In genomic region chr9:130660326-130660682, GRCh38 we compare ENCODE assay signal across 15 cellular contexts. TPM values are rescaled to one million over a fixed set of nuclear protein-coding genes. Genes with fewer than 3 reads are reported as not detected.
DNase-seq lines count a peak whose midpoint lies in the region; ATAC-seq, FAIRE-seq and TF ChIP-seq lines count a peak whose summit lies in the region.
"Had no signal": no experiment of that assay in that cellular context is flagged by ENCODE, and none has a peak within 500 bp of the region (broad histone marks: within the 10 kb centered on the region; RNA-seq: fewer than 3 reads in every experiment).

No MANE protein-coding gene starts in this region.

- no peak for TF ChIP-seq CTCF in astrocyte (IDR thresholded peaks at IDR 0.05; ENCODE audit: insufficient read depth, low read depth, low read length)
- no peak for TF ChIP-seq CTCF in mesothelial cell of epicardium (IDR thresholded peaks at IDR 0.05; ENCODE audit: unreplicated experiment)
- TF ChIP-seq CTCF in suprapubic skin (IDR thresholded peaks at IDR 0.05): no peak
- TF ChIP-seq CTCF in kidney (IDR thresholded peaks at IDR 0.05; ENCODE audit: borderline replicate concordance, extremely low read depth, insufficient read depth): no peak

- TF ChIP-seq EP300 in suprapubic skin (IDR thresholded peaks at IDR 0.05): no peak

- peak overlapping the region; percentile 36 for H3K27ac Mint-ChIP-seq in activated CD8-positive, alpha-beta memory T cell treated with anti-CD3 and anti-CD28 coated beads, Interleukin-2, amount 10 ng/mL, durations not matched to agents 7 days and 5 days
- H3K27ac Mint-ChIP-seq in astrocyte (ENCODE audit: unreplicated experiment) (no peak overlapping the region), mesothelial cell of epicardium (no peak overlapping the region)
- H3K27ac Mint-ChIP-seq: activated B cell treated with CpG ODN at 0.5 μM for 24 hours; activated T-helper 2 cell treated with anti-CD3 and anti-CD28 coated beads, Interferon-gamma antibody, Interleukin-2, Interleukin-4, amounts not matched to agents 10 μg/mL and 5 μg/mL and 100 μg/mL, durations not matched to agents 14 hours and 24 hours and 36 hours had no signal

- H4K20me1 ChIP-seq in astrocyte (ENCODE audit: insufficient read depth, low read length): peaks cover 13% of the 10 kb centered on the region

- no peaks in the 10 kb centered on the region for H3K4me1 ChIP-seq in astrocyte (ENCODE audit: insufficient read depth, low read length)
- H3K4me1 ChIP-seq in suprapubic skin: peaks cover 59% of the 10 kb centered on the region
- peaks cover 0 to 3% of the 10 kb centered on the region in 2 donors for H3K4me1 ChIP-seq in kidney (ENCODE audit: control insufficient read depth in 1 of 2, insufficient read depth in 1 of 2, low read depth in 1 of 2, low read length in 2 of 2)

- no peak for DNase-seq in activated CD8-positive, alpha-beta memory T cell treated with anti-CD3 and anti-CD28 coated beads, Interleukin-2, amount 10 ng/mL, durations not matched to agents 7 days and 5 days
- DNase-seq in activated CD8-positive, alpha-beta memory T cell treated with anti-CD3 and anti-CD28 coated beads, Interleukin-2, amount 50 U/mL, for 4 hours: no peak
- DNase-seq in astrocyte (ENCODE audit: low read depth) (no peak), mesothelial cell of epicardium (ENCODE audit: low spot score in 2 of 2, unreplicated experiment in 2 of 2) (no peak), suprapubic skin (ENCODE audit: low spot score in 2 of 2) (no peak), kidney (no peak), foreskin melanocyte (no peak)
- DNase-seq: activated B cell treated with CpG ODN at 0.5 μM for 24 hours, cortex of kidney, EL, IMR-90, NCI-H2081 had no signal

- no peak overlapping the region for H3K4me3 ChIP-seq in astrocyte (ENCODE audit: insufficient read depth, low read depth, low read length)
- H3K4me3 ChIP-seq in suprapubic skin: peak overlapping the region; percentile 48
- H3K4me3 ChIP-seq in kidney (ENCODE audit: low read length in 2 of 2): no peak overlapping the region

- intact Hi-C loops in kidney (cut with DNase I): no loop called here

- no peak for TF ChIP-seq POLR2A in suprapubic skin (IDR thresholded peaks at IDR 0.05)

- CTCF ChIA-PET in activated CD8-positive, alpha-beta memory T cell treated with anti-CD3 and anti-CD28 coated beads, Interleukin-2, amount 10 ng/mL, durations not matched to agents 7 days and 5 days (lab: Charles Lee): no interaction called here

- no peak overlapping the region for H2AFZ ChIP-seq in astrocyte (ENCODE audit: low read depth, low read length)

- no peak for ATAC-seq in activated CD8-positive, alpha-beta memory T cell treated with anti-CD3 and anti-CD28 coated beads, Interleukin-2, amount 10 ng/mL, durations not matched to agents 7 days and 5 days
- ATAC-seq in HG02852 (IDR thresholded peaks at IDR 0.05; ENCODE audit: unreplicated experiment): no peak
- ATAC-seq: gastroesophageal sphincter had no signal

- 1% methylated on average over 23 of the region's 33 CpGs for WGBS in suprapubic skin

- H3K36me3 Mint-ChIP-seq in activated CD8-positive, alpha-beta memory T cell treated with anti-CD3 and anti-CD28 coated beads, Interleukin-2, amount 10 ng/mL, durations not matched to agents 7 days and 5 days: peaks cover under 1% of the 10 kb centered on the region
- H3K36me3 Mint-ChIP-seq in astrocyte (ENCODE audit: low read depth, unreplicated experiment) (no peaks in the 10 kb centered on the region), mesothelial cell of epicardium (peaks cover 3% of the 10 kb centered on the region)

- H3K9ac ChIP-seq in astrocyte (ENCODE audit: low read length) (no peak overlapping the region), kidney (ENCODE audit: low read length in 2 of 2) (no peak overlapping the region)

- H3K4me3 Mint-ChIP-seq in activated CD8-positive, alpha-beta memory T cell treated with anti-CD3 and anti-CD28 coated beads, Interleukin-2, amount 10 ng/mL, durations not matched to agents 7 days and 5 days: no peak overlapping the region
- H3K4me3 Mint-ChIP-seq in astrocyte (ENCODE audit: unreplicated experiment) (no peak overlapping the region), mesothelial cell of epicardium (peak overlapping the region; percentile 47)

- H3K27me3 Mint-ChIP-seq in activated CD8-positive, alpha-beta memory T cell treated with anti-CD3 and anti-CD28 coated beads, Interleukin-2, amount 10 ng/mL, durations not matched to agents 7 days and 5 days: peaks cover 80% of the 10 kb centered on the region
- H3K27me3 Mint-ChIP-seq in astrocyte (ENCODE audit: low read depth, unreplicated experiment) (peaks cover 61% of the 10 kb centered on the region), mesothelial cell of epicardium (ENCODE audit: low read depth) (peaks cover 97% of the 10 kb centered on the region)

- H3K9me3 ChIP-seq in astrocyte (ENCODE audit: insufficient read depth, low read depth, low read length): peaks cover 5% of the 10 kb centered on the region
- H3K9me3 ChIP-seq in suprapubic skin: no peaks in the 10 kb centered on the region
- H3K9me3 ChIP-seq in kidney (ENCODE audit: control insufficient read depth in 1 of 2, low read length in 2 of 2): no peaks in the 10 kb centered on the region
- H3K9me3 ChIP-seq: gastroesophageal sphincter had no signal

- H3K27ac ChIP-seq in astrocyte (ENCODE audit: low read depth, low read length): no peak overlapping the region
- no peak overlapping the region for H3K27ac ChIP-seq in suprapubic skin
- no peak overlapping the region for H3K27ac ChIP-seq in kidney (ENCODE audit: low read depth in 2 of 2, low read length in 2 of 2)
- H3K27ac ChIP-seq: gastroesophageal sphincter had no signal

- H3K36me3 ChIP-seq in astrocyte (ENCODE audit: insufficient read depth, low read length) (no peaks in the 10 kb centered on the region), suprapubic skin (no peaks in the 10 kb centered on the region), kidney (ENCODE audit: control insufficient read depth in 1 of 2, insufficient read depth in 2 of 2, low read length in 2 of 2) (no peaks in the 10 kb centered on the region)
- H3K36me3 ChIP-seq: gastroesophageal sphincter had no signal

- H3K79me2 ChIP-seq in astrocyte (ENCODE audit: insufficient read depth, low read length): no peaks in the 10 kb centered on the region

- FAIRE-seq in astrocyte (lab: Jason Lieb, UNC) (no peak), kidney (lab: Jason Lieb, UNC) (no peak)

- peak overlapping the region; percentile 50 for H3K4me2 ChIP-seq in astrocyte (ENCODE audit: low read length)

- H3K27me3 ChIP-seq in astrocyte (ENCODE audit: insufficient read depth, low read length) (peaks cover 67% of the 10 kb centered on the region), suprapubic skin (peaks cover 99% of the 10 kb centered on the region)

- H3K9me3 Mint-ChIP-seq in activated CD8-positive, alpha-beta memory T cell treated with anti-CD3 and anti-CD28 coated beads, Interleukin-2, amount 10 ng/mL, durations not matched to agents 7 days and 5 days (ENCODE audit: low read depth): no peaks in the 10 kb centered on the region
- H3K9me3 Mint-ChIP-seq in astrocyte (ENCODE audit: unreplicated experiment) (peaks cover 9% of the 10 kb centered on the region), mesothelial cell of epicardium (no peaks in the 10 kb centered on the region)
- H3K9me3 Mint-ChIP-seq: activated T-helper 2 cell treated with anti-CD3 and anti-CD28 coated beads, Interferon-gamma antibody, Interleukin-2, Interleukin-4, amounts not matched to agents 10 μg/mL and 5 μg/mL and 100 μg/mL, durations not matched to agents 14 hours and 24 hours and 36 hours had no signal

- peaks cover 5% of the 10 kb centered on the region for H3K4me1 Mint-ChIP-seq in activated CD8-positive, alpha-beta memory T cell treated with anti-CD3 and anti-CD28 coated beads, Interleukin-2, amount 10 ng/mL, durations not matched to agents 7 days and 5 days
- H3K4me1 Mint-ChIP-seq in astrocyte (ENCODE audit: low read depth, unreplicated experiment) (no peaks in the 10 kb centered on the region), mesothelial cell of epicardium (peaks cover 17% of the 10 kb centered on the region)

RNA-seq across cellular contexts. Expression of gene PRDM12, which starts 4.1 kb away (rescaled TPM):
- total RNA-seq in activated CD8-positive, alpha-beta memory T cell treated with anti-CD3 and anti-CD28 coated beads, Interleukin-2, amount 10 ng/mL, durations not matched to agents 7 days and 5 days: under 1 TPM; 0.14 to 0.15 TPM
- total RNA-seq in astrocyte (0.23 and 0.38 TPM in 2 replicates), mesothelial cell of epicardium (0.11 TPM in 1 of 3 replicates, not detected in the others), suprapubic skin (not detected), kidney (not detected)
- not detected for polyA plus RNA-seq in kidney (ENCODE audit: insufficient read depth, low read depth, low replicate concordance)
- total RNA-seq: activated B cell treated with CpG ODN at 0.5 μM for 24 hours, gastroesophageal sphincter, IMR-90 had no signal
- polyA plus RNA-seq: IMR-90 had no signal

RNA-seq across cellular contexts. Expression of gene EXOSC2, which starts 33.3 kb away (rescaled TPM):
- total RNA-seq in activated CD8-positive, alpha-beta memory T cell treated with anti-CD3 and anti-CD28 coated beads, Interleukin-2, amount 10 ng/mL, durations not matched to agents 7 days and 5 days: 10 to 100 TPM; 69.9 to 81.3 TPM
- total RNA-seq in astrocyte (21.0 and 28.1 TPM in 2 replicates), mesothelial cell of epicardium (52.8 to 56.2 TPM (median 54.4 TPM) in 3 replicates), suprapubic skin (10 to 100 TPM; 19.5 to 30.4 (median 23.8) TPM), kidney (26.4 TPM)
- polyA plus RNA-seq in kidney (ENCODE audit: insufficient read depth, low read depth, low replicate concordance): 13.0 TPM
